Comparison of ENCODE assay signal across 8 cellular contexts in genomic region chr10:117174439-117175214, GRCh38. TPM values are rescaled to one million over a fixed set of nuclear protein-coding genes. Genes with fewer than 3 reads are reported as not detected.
DNase-seq lines count a peak whose midpoint lies in the region; ATAC-seq, FAIRE-seq and TF ChIP-seq lines count a peak whose summit lies in the region.

No MANE protein-coding gene starts in this region.

- H3K27ac ChIP-seq in parathyroid adenoma = no peak overlapping the region
- H3K27ac ChIP-seq in tibial artery = no peak overlapping the region

- H3K36me3 ChIP-seq in parathyroid adenoma (ENCODE audit: control insufficient read depth, insufficient read depth, low read length) (no peaks in the 10 kb centered on the region), tibial artery (no peaks in the 10 kb centered on the region)

- peaks cover 4% of the 10 kb centered on the region for H3K27me3 ChIP-seq in parathyroid adenoma (ENCODE audit: control insufficient read depth, insufficient read depth, low read length)
- peaks cover 0 to 64% of the 10 kb centered on the region in 2 donors for H3K27me3 ChIP-seq in tibial artery

- FAIRE-seq in G401.6 (lab: Jason Lieb, UNC) = peak; percentile 45

- H3K9ac ChIP-seq in parathyroid adenoma = no peak overlapping the region

- H3K9me3 ChIP-seq in parathyroid adenoma (ENCODE audit: control insufficient read depth, low read length) (no peaks in the 10 kb centered on the region), tibial artery (no peaks in the 10 kb centered on the region)

- DNase-seq in H4 (ENCODE audit: low spot score) (peak; percentile 61), SK-MEL-5 (ENCODE audit: low read depth, low spot score) (peak; percentile 83), Right ventricle myocardium superior (peak; percentile 76), tibial artery (peak; percentile 74 to 76)
- peak; percentile 87 for DNase-seq in activated naive CD4-positive, alpha-beta T cell treated with anti-CD3 and anti-CD28 coated beads, Interleukin-2, amount 50 U/mL, for 16 hours

- in situ Hi-C loops in SK-MEL-5 (cut with HindIII; ENCODE audit: low pct_unique_long_range_greater_than_20kb, low sequenced_read_pairs) = loop anchor here (25.0 kb wide), 1 partner anchor 487 kb away; no protein-coding TSS in a partner anchor

- TF ChIP-seq CTCF in LNCAP (IDR thresholded peaks at IDR 0.05) (peak; percentile 90), parathyroid adenoma (IDR thresholded peaks at IDR 0.05) (peak; percentile 88), tibial artery (IDR thresholded peaks at IDR 0.05) (peak; percentile 70 to 71)

- H3K79me2 ChIP-seq in parathyroid adenoma = no peaks in the 10 kb centered on the region

- ATAC-seq in Right ventricle myocardium superior (ENCODE audit: poor library complexity) = peak; percentile 97

- H3K4me1 ChIP-seq in parathyroid adenoma (peaks cover 3% of the 10 kb centered on the region), tibial artery (peaks cover 0 to 16% (median 13%) of the 10 kb centered on the region in 4 donors)

- intact Hi-C loops in Right ventricle myocardium superior (cut with DNase I) = loop anchor here (5.0 kb wide), 1 partner anchor 492 kb away; no protein-coding TSS in a partner anchor
- intact Hi-C loops in tibial artery (cut with DNase I; ENCODE audit: low total_unique reads) = loop anchor here (5.0 kb wide), 1 partner anchor 377 kb away; no protein-coding TSS in a partner anchor

- peak overlapping the region; percentile 85 for H2AFZ ChIP-seq in parathyroid adenoma

- H3K4me2 ChIP-seq in parathyroid adenoma (ENCODE audit: low read length) = peak overlapping the region; percentile 62

- H3K4me3 ChIP-seq in parathyroid adenoma (ENCODE audit: low read depth, low read length) = peak overlapping the region; percentile 48
- H3K4me3 ChIP-seq in tibial artery = peak overlapping the region; percentile 38 to 53

RNA-seq across cellular contexts. Expression of gene KCNK18, which starts 22.7 kb away (rescaled TPM):
- not detected in 2 replicates for total RNA-seq in H4 (2014; rRNA removed; shearing (Covaris generic))
- total RNA-seq in SK-MEL-5 (2014; rRNA removed; shearing (Covaris generic)) = not detected in 2 replicates
- polyA plus RNA-seq in SK-MEL-5 (2015; cell fraction: cytosol; rRNA removed) = not detected in 2 replicates
- polyA plus RNA-seq in SK-MEL-5 (2015; cell fraction: nucleus; rRNA removed) = not detected in 2 replicates
- total RNA-seq in Right ventricle myocardium superior = not detected

RNA-seq across cellular contexts. Expression of gene VAX1, which starts 36.6 kb away (rescaled TPM):
- not detected in 2 replicates for total RNA-seq in H4 (2014; rRNA removed; shearing (Covaris generic))
- 1.1 and 1.3 TPM in 2 replicates for total RNA-seq in SK-MEL-5 (2014; rRNA removed; shearing (Covaris generic))
- polyA plus RNA-seq in SK-MEL-5 (2015; cell fraction: cytosol; rRNA removed) = 2.0 and 2.6 TPM in 2 replicates
- 2.3 and 2.7 TPM in 2 replicates for polyA plus RNA-seq in SK-MEL-5 (2015; cell fraction: nucleus; rRNA removed)
- total RNA-seq in Right ventricle myocardium superior = not detected
